In genomic region chr9:131082774-131083512, GRCh38 we compare ENCODE assay signal across 21 cellular contexts.
"Had no signal": no experiment of that assay in that cellular context is flagged by ENCODE, and none has a peak within 500 bp of the region (broad histone marks: within the 10 kb centered on the region; RNA-seq: fewer than 3 reads in every experiment).

No MANE protein-coding gene starts in this region.

- H3K27me3 ChIP-seq: cardiac muscle cell, hepatocyte, uterus had no signal

- FAIRE-seq: colon, endometrium, islet of Langerhans had no signal

- ATAC-seq: activated CD4-positive, alpha-beta T cell treated with anti-CD3 and anti-CD28 coated beads for 36 hours; WTC11 had no signal

- H3K79me2 ChIP-seq: hepatocyte had no signal

- H2AFZ ChIP-seq: hepatocyte had no signal

- H3K9me3 ChIP-seq: uterus had no signal

- H3K36me3 ChIP-seq: cardiac muscle cell, uterus had no signal

- H3K27ac ChIP-seq: cardiac muscle cell, hepatocyte, uterus had no signal

- H3K4me2 ChIP-seq: hepatocyte had no signal

- DNase-seq: activated CD4-positive, alpha-beta T cell treated with anti-CD3 and anti-CD28 coated beads for 36 hours; activated CD4-positive, alpha-beta T cell treated with anti-CD3 and anti-CD28 coated beads, Interleukin-2, amount 50 U/mL, for 48 hours; activated naive CD8-positive, alpha-beta T cell treated with anti-CD3 and anti-CD28 coated beads for 36 hours; activated T-cell treated with anti-CD3 and anti-CD28 coated beads for 4 hours; amniotic stem cell; mammary epithelial cell; midbrain; nephron progenitor cell; nucleus accumbens; stimulated activated CD4-positive, alpha-beta T cell treated with anti-CD3 and anti-CD28 coated beads, Interleukin-12 subunit alpha, Interleukin-12 subunit beta, amount 100 ng/mL, for 4 hours; stimulated activated CD4-positive, alpha-beta T cell treated with anti-CD3 and anti-CD28 coated beads, Interleukin-1b, Interleukin-23, amount 100 ng/mL, for 48 hours; stimulated activated CD8-positive, alpha-beta memory T cell treated with anti-CD3 and anti-CD28 coated beads, Interleukin-4, amount 100 ng/mL, for 48 hours; stimulated activated naive CD4-positive, alpha-beta T cell; T-helper 2 cell; uterus had no signal

- H3K4me3 ChIP-seq: cardiac muscle cell, hepatocyte, uterus had no signal

- H3K4me1 ChIP-seq: uterus had no signal
